In genomic region chr10:4034907-4035581, GRCh38 we compare ENCODE assay signal across 9 cellular contexts.
A peak's percentile ranks its signal among the peaks of the same experiment; 100 is the strongest.
DNase-seq lines count a peak whose midpoint lies in the region; ATAC-seq, FAIRE-seq and TF ChIP-seq lines count a peak whose summit lies in the region.
"Had no signal": no experiment of that assay in that cellular context is flagged by ENCODE, and none has a peak within 500 bp of the region (broad histone marks: within the 10 kb centered on the region; RNA-seq: fewer than 3 reads in every experiment).

No MANE protein-coding gene starts in this region.

- CTCF ChIA-PET in GM12878 (lab: Yijun Ruan, JAX), result interaction anchor here (1.0 kb wide), 1 partner anchor 10 kb away, joined by 3 read pairs; no protein-coding TSS in a partner anchor

- DNase-seq in NCI-H2227 (lab: John Stamatoyannopoulos, UW; ENCODE audit: unreplicated experiment), result peak; percentile 23
- no peak for DNase-seq in NCI-H2227 treated with DMSO at 0.1 percent for 48 hours (lab: John Stamatoyannopoulos, UW)
- no peak for DNase-seq in GM12878 (ENCODE audit: low read depth, low spot score)
- DNase-seq in lower lobe of right lung, result no peak
- DNase-seq in urothelium cell line (ENCODE audit: low spot score), result no peak

- H3K79me2 ChIP-seq in GM12878 (ENCODE audit: control insufficient read depth, insufficient read depth, low read length), result no peaks in the 10 kb centered on the region

- H3K36me3 ChIP-seq in GM12878 (ENCODE audit: control insufficient read depth in 2 of 2, insufficient read depth in 2 of 2, low read length in 1 of 2) (no peaks in the 10 kb centered on the region), lower lobe of right lung (no peaks in the 10 kb centered on the region), thymus (ENCODE audit: control insufficient read depth, insufficient read depth) (no peaks in the 10 kb centered on the region)

- FAIRE-seq in GM12878 (lab: Jason Lieb, UNC) (no peak), urothelium cell line (lab: Jason Lieb, UNC) (no peak)
- FAIRE-seq: A549 had no signal

- H3K9me3 ChIP-seq in GM12878 (replicated peaks; ENCODE audit: control insufficient read depth, insufficient read depth, low read length), result no peaks in the 10 kb centered on the region
- no peaks in the 10 kb centered on the region for H3K9me3 ChIP-seq in lower lobe of right lung
- no peaks in the 10 kb centered on the region for H3K9me3 ChIP-seq in thymus (ENCODE audit: control insufficient read depth)
- H3K9me3 ChIP-seq: A549 had no signal

- H3K27ac ChIP-seq in GM12878 (ENCODE audit: control insufficient read depth, insufficient read depth) (no peak overlapping the region), lower lobe of right lung (peak overlapping the region; percentile 68), thymus (ENCODE audit: low read depth) (peak overlapping the region; percentile 55)
- H3K27ac ChIP-seq: A549 had no signal

- no peak for TF ChIP-seq POLR2A in GM12878 (IDR thresholded peaks at IDR 0.05; ENCODE audit: low read depth, low read length)

- no peak overlapping the region for H3K9ac ChIP-seq in GM12878 (ENCODE audit: control insufficient read depth, insufficient read depth, low read length)

- no peak for TF ChIP-seq EP300 in GM12878 (IDR thresholded peaks at IDR 0.05; ENCODE audit: borderline replicate concordance in 1 of 2, control insufficient read depth in 1 of 2, low read depth in 2 of 2, low read length in 2 of 2)

- SMC1A ChIA-PET in GM12878 (lab: Charles Lee; ENCODE audit: uncharacterized antibody, unreplicated experiment), result interaction anchor here (0.6 to 2.4 kb wide), 4 partner anchors 11 to 161 kb away, joined by 3 to 11 read pairs (median 4); no protein-coding TSS in a partner anchor

- POLR2A ChIA-PET in GM12878 (lab: Charles Lee), result no interaction called here

- H3K4me3 ChIP-seq in GM12878 (no peak overlapping the region), lower lobe of right lung (peak overlapping the region; percentile 20), thymus (ENCODE audit: low read length) (peak overlapping the region; percentile 44)
- H3K4me3 ChIP-seq: A549 had no signal

- H3K27me3 ChIP-seq in GM12878 (replicated peaks in 1 of 2; ENCODE audit: control insufficient read depth in 2 of 2, insufficient read depth in 2 of 2, low read length in 1 of 2) (no peaks in the 10 kb centered on the region), lower lobe of right lung (ENCODE audit: low read depth) (no peaks in the 10 kb centered on the region), thymus (ENCODE audit: control insufficient read depth, insufficient read depth) (no peaks in the 10 kb centered on the region)

- intact Hi-C loops in GM12878 (cut with micrococcal nuclease; ENCODE audit: unreplicated experiment) (loop anchor here (10.0 kb wide), 1 partner anchor 250 kb away; the partner anchor contains the start of gene KLF6), lower lobe of right lung (cut with DNase I) (no loop called here)

- RAD21 ChIA-PET in GM12878 (lab: Charles Lee; ENCODE audit: unreplicated experiment), result no interaction called here

- H2AFZ ChIP-seq in GM12878 (ENCODE audit: control insufficient read depth, low read depth, low read length), result peak overlapping the region; percentile 89

- no peaks in the 10 kb centered on the region for H4K20me1 ChIP-seq in GM12878 (ENCODE audit: control insufficient read depth, insufficient read depth)

- H3K4me1 ChIP-seq in GM12878 (ENCODE audit: control insufficient read depth, insufficient read depth, low read length), result peaks cover 24% of the 10 kb centered on the region
- H3K4me1 ChIP-seq in lower lobe of right lung, result peaks cover 14% of the 10 kb centered on the region
- H3K4me1 ChIP-seq in thymus (ENCODE audit: control insufficient read depth, insufficient read depth, low read length), result no peaks in the 10 kb centered on the region
- H3K4me1 ChIP-seq: A549 had no signal

- ATAC-seq in GM12878, result 0 out of 3 replicates have a peak, but pooled peaks have one; percentile 21
- ATAC-seq in lower lobe of right lung, result peak; percentile 90 to 93
- no peak for ATAC-seq in HG03442 (IDR thresholded peaks at IDR 0.05; ENCODE audit: unreplicated experiment)
- no peak for ATAC-seq in HG03439 (IDR thresholded peaks at IDR 0.05; ENCODE audit: unreplicated experiment)
- ATAC-seq: A549 had no signal

- WGBS in GM12878 (ENCODE audit: insufficient coverage, insufficient replicate concordance, low lambda C conversion rate, missing lambda C conversion rate), result 41% methylated on average over 15 of the region's 15 CpGs
- 18% methylated on average over 15 of the region's 15 CpGs for WGBS in thymus

- no peak for TF ChIP-seq CTCF in GM12878 (IDR thresholded peaks at IDR 0.05 in 2 of 3, conservative IDR thresholded peaks at IDR 0.05 in 1 of 3; ENCODE audit: control insufficient read depth in 2 of 3, extremely low read depth in 1 of 3, insufficient read depth in 1 of 3, low read depth in 3 of 3, low read length in 3 of 3)
- TF ChIP-seq CTCF in lower lobe of right lung (IDR thresholded peaks at IDR 0.05), result no peak

- no peak for TF ChIP-seq RAD21 in GM12878 (IDR thresholded peaks at IDR 0.05; ENCODE audit: insufficient read depth, low read depth, low read length)

- in situ Hi-C loops in GM12878 (cut with MboI), result loop anchor here (5.0 kb wide), 1 partner anchor 253 kb away; no protein-coding TSS in a partner anchor

- no TSS peak for BruUV-seq in GM12878 (replicated peaks; lab: Mats Ljungman, UMichigan)

- H3K4me2 ChIP-seq in GM12878 (ENCODE audit: control insufficient read depth, insufficient read depth), result peak overlapping the region; percentile 11
- H3K4me2 ChIP-seq: A549 had no signal

TF ChIP-seq in GM12878, 131 proteins besides CTCF, POLR2A, EP300 and RAD21:
- TF ChIP-seq, protein P1, sequence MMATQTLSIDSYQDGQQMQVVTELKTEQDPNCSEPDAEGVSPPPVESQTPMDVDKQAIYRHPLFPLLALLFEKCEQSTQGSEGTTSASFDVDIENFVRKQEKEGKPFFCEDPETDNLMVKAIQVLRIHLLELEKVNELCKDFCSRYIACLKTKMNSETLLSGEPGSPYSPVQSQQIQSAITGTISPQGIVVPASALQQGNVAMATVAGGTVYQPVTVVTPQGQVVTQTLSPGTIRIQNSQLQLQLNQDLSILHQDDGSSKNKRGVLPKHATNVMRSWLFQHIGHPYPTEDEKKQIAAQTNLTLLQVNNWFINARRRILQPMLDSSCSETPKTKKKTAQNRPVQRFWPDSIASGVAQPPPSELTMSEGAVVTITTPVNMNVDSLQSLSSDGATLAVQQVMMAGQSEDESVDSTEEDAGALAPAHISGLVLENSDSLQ (IDR thresholded peaks at IDR 0.05), result peak; percentile 25; the same call in 1 of the 2 replicates
- TF ChIP-seq ZBTB33 (IDR thresholded peaks at IDR 0.05), result no peak
TF ChIP-seq in GM12878: peak in this region for 1.

Comparison
In these comparisons a context has a peak if more than half of its experiments do, and no peak if none do; other contexts are left out.
1. ATAC-seq: peak in GM12878 (single experiment) and lower lobe of right lung (2 of 2); none in HG03442 (single experiment) and HG03439 (single experiment).